Comparison of ENCODE assay signal across 23 cellular contexts in the genomic region with DNA sequence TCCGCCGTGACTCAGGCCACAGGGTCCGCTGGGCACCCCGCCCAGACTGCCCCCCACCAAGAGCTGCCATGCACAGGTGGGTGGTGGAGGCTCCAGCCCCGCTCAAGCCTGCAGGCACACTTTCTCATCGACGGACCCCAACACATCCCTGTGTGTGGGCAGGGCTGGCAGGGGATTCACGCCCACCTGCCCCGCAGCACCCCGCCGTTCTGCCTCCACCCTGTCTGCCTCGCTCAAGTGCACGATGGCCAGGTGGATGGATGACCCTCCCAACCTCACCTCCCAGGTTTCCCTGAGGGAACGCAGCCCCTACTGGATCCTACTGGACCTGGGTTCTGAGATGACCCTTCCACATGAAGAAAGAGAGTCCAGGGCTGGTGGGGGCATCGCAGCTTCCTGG. TPM values are rescaled to one million over a fixed set of nuclear protein-coding genes. Genes with fewer than 3 reads are reported as not detected.
A peak's percentile ranks its signal among the peaks of the same experiment; 100 is the strongest.
DNase-seq lines count a peak whose midpoint lies in the region; ATAC-seq and TF ChIP-seq lines count a peak whose summit lies in the region.
"Had no signal": no experiment of that assay in that cellular context is flagged by ENCODE, and none has a peak within 500 bp of the region (broad histone marks: within the 10 kb centered on the region; RNA-seq: fewer than 3 reads in every experiment).

No MANE protein-coding gene starts in this region.

- CTCF ChIA-PET in activated CD4-positive, alpha-beta T cell treated with anti-CD3 and anti-CD28 coated beads for 36 hours (lab: Charles Lee) = no interaction called here

- H3K27me3 ChIP-seq in H7 (ENCODE audit: control insufficient read depth, insufficient read depth, low read length) = no peaks in the 10 kb centered on the region
- no peaks in the 10 kb centered on the region for H3K27me3 ChIP-seq in WERI-Rb-1 (ENCODE audit: insufficient read depth, low read depth, severe bottlenecking)
- H3K27me3 ChIP-seq in neural cell (ENCODE audit: insufficient read depth, low read depth, low read length) = no peaks in the 10 kb centered on the region
- no peaks in the 10 kb centered on the region for H3K27me3 ChIP-seq in uterus
- peaks cover 3% of the 10 kb centered on the region for H3K27me3 ChIP-seq in ascending aorta

- H3K4me1 ChIP-seq in uterus (peaks cover 7% of the 10 kb centered on the region in 2 donors), ascending aorta (no peaks in the 10 kb centered on the region)
- H3K4me1 ChIP-seq: HAP-1 had no signal

- no peaks in the 10 kb centered on the region for H3K9me2 ChIP-seq in neural cell (ENCODE audit: insufficient read depth, low read length)

- H3K4me1 Mint-ChIP-seq in activated CD4-positive, alpha-beta T cell treated with anti-CD3 and anti-CD28 coated beads for 36 hours = no peaks in the 10 kb centered on the region
- H3K4me1 Mint-ChIP-seq: CD8-positive, alpha-beta memory T cell had no signal

- H3K27ac ChIP-seq in WERI-Rb-1 (peak overlapping the region; percentile 89), neural cell (ENCODE audit: low read length) (no peak overlapping the region), uterus (peak overlapping the region; percentile 22 to 58), ascending aorta (no peak overlapping the region)

- no peak for TF ChIP-seq RAD21 in neural cell (conservative IDR thresholded peaks at IDR 0.05)

- H3K9me3 Mint-ChIP-seq in activated CD4-positive, alpha-beta T cell treated with anti-CD3 and anti-CD28 coated beads for 36 hours (ENCODE audit: low read depth) = no peaks in the 10 kb centered on the region
- H3K9me3 Mint-ChIP-seq: CD8-positive, alpha-beta memory T cell had no signal

- POLR2A ChIA-PET in activated CD4-positive, alpha-beta T cell treated with anti-CD3 and anti-CD28 coated beads for 36 hours (lab: Charles Lee) = no interaction called here

- H3K27me3 Mint-ChIP-seq in activated CD4-positive, alpha-beta T cell treated with anti-CD3 and anti-CD28 coated beads for 36 hours = no peaks in the 10 kb centered on the region

- intact Hi-C loops in uterus (cut with DNase I; ENCODE audit: low total_unique reads) = no loop called here
- intact Hi-C loops in activated CD4-positive, alpha-beta T cell treated with anti-CD3 and anti-CD28 coated beads for 36 hours (cut with DNase I, micrococcal nuclease) = no loop called here
- intact Hi-C loops in ascending aorta (cut with DNase I) = no loop called here

- no peaks in the 10 kb centered on the region for H3K79me2 ChIP-seq in neural cell (replicated peaks; ENCODE audit: insufficient read depth, low read length)

- no peak for ATAC-seq in activated CD4-positive, alpha-beta T cell treated with anti-CD3 and anti-CD28 coated beads for 36 hours
- ATAC-seq in HG02610 (IDR thresholded peaks at IDR 0.05; ENCODE audit: unreplicated experiment) = no peak

- no peak overlapping the region for H3K4me3 Mint-ChIP-seq in activated CD4-positive, alpha-beta T cell treated with anti-CD3 and anti-CD28 coated beads for 36 hours
- H3K4me3 Mint-ChIP-seq: CD8-positive, alpha-beta memory T cell had no signal

- H4K20me1 ChIP-seq in neural cell (ENCODE audit: insufficient read depth) = no peaks in the 10 kb centered on the region

- no peak overlapping the region for H3K27ac Mint-ChIP-seq in activated CD4-positive, alpha-beta T cell treated with anti-CD3 and anti-CD28 coated beads for 36 hours
- H3K27ac Mint-ChIP-seq: CD8-positive, alpha-beta memory T cell had no signal

- H3K4me2 ChIP-seq in neural cell (ENCODE audit: low read length) = no peak overlapping the region

- DNase-seq in H7 = peak; percentile 46
- DNase-seq in WERI-Rb-1 = no peak
- no peak for DNase-seq in uterus
- DNase-seq in activated CD4-positive, alpha-beta T cell treated with anti-CD3 and anti-CD28 coated beads for 36 hours = no peak
- no peak for DNase-seq in ascending aorta (ENCODE audit: low spot score in 2 of 2)
- DNase-seq: ACHN; C1 segment of cervical spinal cord; Calu3; CD8-positive, alpha-beta memory T cell; DMS153; KG1; NCI-H1092; NCI-H1436; NCI-H187 treated with DMSO at 0.1 percent for 48 hours; NCI-H2107; NCI-H446 treated with DMSO at 0.1 percent for 48 hours; NCI-H526 treated with DMSO at 0.1 percent for 48 hours; OCI-M1; SHP77 had no signal

- H3K9me3 ChIP-seq in WERI-Rb-1 (ENCODE audit: severe bottlenecking) (no peaks in the 10 kb centered on the region), neural cell (ENCODE audit: low read length) (no peaks in the 10 kb centered on the region), uterus (no peaks in the 10 kb centered on the region), ascending aorta (no peaks in the 10 kb centered on the region)

- TF ChIP-seq EP300 in neural cell (conservative IDR thresholded peaks at IDR 0.05; ENCODE audit: poor library complexity, severe bottlenecking) = no peak

- H2AFZ ChIP-seq in neural cell (ENCODE audit: low read depth, low read length) = no peak overlapping the region

- H3K4me3 ChIP-seq in H7 (ENCODE audit: insufficient read depth, low read depth, low read length) (no peak overlapping the region), WERI-Rb-1 (ENCODE audit: low read depth, low read length) (no peak overlapping the region), neural cell (ENCODE audit: low read length) (no peak overlapping the region), uterus (no peak overlapping the region), ascending aorta (no peak overlapping the region)
- H3K4me3 ChIP-seq: HAP-1 had no signal

- TF ChIP-seq CTCF in WERI-Rb-1 (IDR thresholded peaks at IDR 0.05; ENCODE audit: low read depth, low read length) = no peak
- TF ChIP-seq CTCF in neural cell (IDR thresholded peaks at IDR 0.05; ENCODE audit: poor library complexity, severe bottlenecking) = no peak
- TF ChIP-seq CTCF in uterus (IDR thresholded peaks at IDR 0.05) = no peak
- TF ChIP-seq CTCF in ascending aorta (IDR thresholded peaks at IDR 0.05) = no peak

- peak overlapping the region; percentile 36 for H3K9ac ChIP-seq in neural cell (ENCODE audit: low read length)

- TF ChIP-seq POLR2A in uterus (IDR thresholded peaks at IDR 0.05) = no peak

- no peaks in the 10 kb centered on the region for H3F3A ChIP-seq in neural cell (ENCODE audit: insufficient read depth, low read length, poor library complexity, severe bottlenecking)

- H3K36me3 Mint-ChIP-seq in activated CD4-positive, alpha-beta T cell treated with anti-CD3 and anti-CD28 coated beads for 36 hours (ENCODE audit: low read depth) = no peaks in the 10 kb centered on the region
- H3K36me3 Mint-ChIP-seq: CD8-positive, alpha-beta memory T cell had no signal

- no peaks in the 10 kb centered on the region for H3K36me3 ChIP-seq in H7 (replicated peaks; ENCODE audit: control insufficient read depth, insufficient read depth, low read length)
- peaks cover 8% of the 10 kb centered on the region for H3K36me3 ChIP-seq in WERI-Rb-1
- H3K36me3 ChIP-seq in neural cell (ENCODE audit: insufficient read depth, low read length) = no peaks in the 10 kb centered on the region
- no peaks in the 10 kb centered on the region for H3K36me3 ChIP-seq in uterus
- no peaks in the 10 kb centered on the region for H3K36me3 ChIP-seq in ascending aorta
- H3K36me3 ChIP-seq: HAP-1 had no signal

TF ChIP-seq in neural cell, 6 proteins besides CTCF, POLR2A, EP300 and RAD21:
- TF ChIP-seq, protein P1, sequence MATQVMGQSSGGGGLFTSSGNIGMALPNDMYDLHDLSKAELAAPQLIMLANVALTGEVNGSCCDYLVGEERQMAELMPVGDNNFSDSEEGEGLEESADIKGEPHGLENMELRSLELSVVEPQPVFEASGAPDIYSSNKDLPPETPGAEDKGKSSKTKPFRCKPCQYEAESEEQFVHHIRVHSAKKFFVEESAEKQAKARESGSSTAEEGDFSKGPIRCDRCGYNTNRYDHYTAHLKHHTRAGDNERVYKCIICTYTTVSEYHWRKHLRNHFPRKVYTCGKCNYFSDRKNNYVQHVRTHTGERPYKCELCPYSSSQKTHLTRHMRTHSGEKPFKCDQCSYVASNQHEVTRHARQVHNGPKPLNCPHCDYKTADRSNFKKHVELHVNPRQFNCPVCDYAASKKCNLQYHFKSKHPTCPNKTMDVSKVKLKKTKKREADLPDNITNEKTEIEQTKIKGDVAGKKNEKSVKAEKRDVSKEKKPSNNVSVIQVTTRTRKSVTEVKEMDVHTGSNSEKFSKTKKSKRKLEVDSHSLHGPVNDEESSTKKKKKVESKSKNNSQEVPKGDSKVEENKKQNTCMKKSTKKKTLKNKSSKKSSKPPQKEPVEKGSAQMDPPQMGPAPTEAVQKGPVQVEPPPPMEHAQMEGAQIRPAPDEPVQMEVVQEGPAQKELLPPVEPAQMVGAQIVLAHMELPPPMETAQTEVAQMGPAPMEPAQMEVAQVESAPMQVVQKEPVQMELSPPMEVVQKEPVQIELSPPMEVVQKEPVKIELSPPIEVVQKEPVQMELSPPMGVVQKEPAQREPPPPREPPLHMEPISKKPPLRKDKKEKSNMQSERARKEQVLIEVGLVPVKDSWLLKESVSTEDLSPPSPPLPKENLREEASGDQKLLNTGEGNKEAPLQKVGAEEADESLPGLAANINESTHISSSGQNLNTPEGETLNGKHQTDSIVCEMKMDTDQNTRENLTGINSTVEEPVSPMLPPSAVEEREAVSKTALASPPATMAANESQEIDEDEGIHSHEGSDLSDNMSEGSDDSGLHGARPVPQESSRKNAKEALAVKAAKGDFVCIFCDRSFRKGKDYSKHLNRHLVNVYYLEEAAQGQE (IDR thresholded peaks at IDR 0.05; ENCODE audit: borderline replicate concordance) = no peak
- TF ChIP-seq POLR2AphosphoS5 (IDR thresholded peaks at IDR 0.05) = no peak
- no peak for TF ChIP-seq SMC3 (conservative IDR thresholded peaks at IDR 0.05; ENCODE audit: poor library complexity)
TF ChIP-seq in neural cell: peak in this region for 0.

RNA-seq across cellular contexts. Expression of a gene that starts 26.1 kb away (rescaled TPM):
- not detected in 2 replicates for total RNA-seq in H7 (2014; rRNA removed; shearing (Covaris generic))
- polyA plus RNA-seq in neural cell = not detected in 2 replicates
- polyA minus RNA-seq in neural cell = not detected in 2 replicates
- total RNA-seq in uterus (10 to 100 TPM in 1 of 4 donors, 1 to 10 TPM in 2, under 1 TPM in 1; 0.26 to 13.8 (median 4.4) TPM), ascending aorta (not detected)
- not detected for total RNA-seq in activated CD4-positive, alpha-beta T cell treated with anti-CD3 and anti-CD28 coated beads for 36 hours
- total RNA-seq: Calu3, Daoy had no signal
- polyA plus RNA-seq: CD8-positive, alpha-beta memory T cell had no signal

Comparison
In these comparisons a context has a peak if more than half of its experiments do, and no peak if none do; other contexts are left out.
1. H3K27ac ChIP-seq: peak in WERI-Rb-1 (single experiment) and uterus (2 of 2); none in neural cell (single experiment) and ascending aorta (0 of 2).